13 cellular contexts compared by ENCODE assay signal in the genomic region with DNA sequence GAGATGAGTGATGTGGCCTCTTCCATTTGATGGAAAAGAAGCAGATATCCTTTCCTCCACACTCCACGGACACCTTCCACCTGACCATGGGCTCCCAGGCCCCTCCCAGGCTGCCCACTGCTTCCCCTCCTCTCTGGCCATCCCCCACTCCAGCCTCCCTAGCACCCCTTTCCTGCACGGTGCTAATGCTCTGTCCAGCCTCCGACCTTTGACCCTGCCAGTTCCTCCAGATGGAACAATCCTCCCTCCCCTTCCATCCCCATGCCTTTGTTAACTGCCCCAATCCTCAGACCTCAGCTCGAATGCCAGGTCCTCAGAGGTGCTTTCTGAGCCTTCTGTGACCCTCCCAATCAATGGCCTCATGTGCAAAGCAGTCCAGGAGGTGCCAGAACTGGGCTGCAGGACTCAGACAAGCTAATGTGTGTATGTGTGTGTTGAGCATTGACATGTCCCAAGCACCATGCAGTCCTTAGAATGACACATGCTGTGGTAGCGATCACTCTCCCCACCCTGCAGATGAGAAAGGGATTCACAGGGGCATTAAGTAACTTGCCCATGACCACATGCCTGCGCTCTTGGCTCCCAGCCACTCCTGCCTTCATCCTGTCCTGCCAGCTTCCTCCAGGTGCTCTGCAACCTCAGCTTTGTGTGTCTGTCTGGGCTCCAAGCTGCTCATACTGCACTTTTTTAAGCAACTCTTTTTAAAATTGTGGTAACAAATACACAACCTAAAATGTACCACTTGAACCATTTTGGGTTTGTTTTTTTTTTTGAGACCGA.
DNase-seq lines count a peak whose midpoint lies in the region; ATAC-seq lines count a peak whose summit lies in the region.
"Had no signal": no experiment of that assay in that cellular context is flagged by ENCODE, and none has a peak within 500 bp of the region (broad histone marks: within the 10 kb centered on the region; RNA-seq: fewer than 3 reads in every experiment).

No MANE protein-coding gene starts in this region.

- H3K9me3 Mint-ChIP-seq in activated CD4-positive, alpha-beta T cell treated with anti-CD3 and anti-CD28 coated beads, Interleukin-2, amount 10 ng/mL, durations not matched to agents 24 days and 14 days, result peaks cover 23% of the 10 kb centered on the region
- no peaks in the 10 kb centered on the region for H3K9me3 Mint-ChIP-seq in activated T-helper 17 cell treated with anti-CD3 and anti-CD28 coated beads, Interleukin-2, amount 50 U/mL, for 72 hours

- peak overlapping the region; percentile 15 for H3K27ac Mint-ChIP-seq in activated CD4-positive, alpha-beta T cell treated with anti-CD3 and anti-CD28 coated beads, Interleukin-2, amount 10 ng/mL, durations not matched to agents 24 days and 14 days
- H3K27ac Mint-ChIP-seq in activated T-helper 17 cell treated with anti-CD3 and anti-CD28 coated beads, Interleukin-2, amount 50 U/mL, for 72 hours, result peak overlapping the region; percentile 14
- H3K27ac Mint-ChIP-seq: activated CD8-positive, alpha-beta T cell treated with anti-CD3 and anti-CD28 coated beads for 36 hours had no signal

- no peak for ATAC-seq in activated T-helper 17 cell treated with anti-CD3 and anti-CD28 coated beads, Interleukin-2, amount 50 U/mL, for 72 hours (replicated peaks)
- no peak for ATAC-seq in HG02623 (IDR thresholded peaks at IDR 0.05; ENCODE audit: unreplicated experiment)
- ATAC-seq in GM18861 (IDR thresholded peaks at IDR 0.05; ENCODE audit: unreplicated experiment), result no peak
- ATAC-seq: activated CD8-positive, alpha-beta T cell treated with anti-CD3 and anti-CD28 coated beads for 36 hours; stimulated activated memory B cell treated with anti-CD40 and anti-IgM and Interleukin-4, amounts not matched to agents 10 μg/mL and 1 μg/mL and 100 μg/mL, for 72 hours had no signal

- no peak for DNase-seq in activated CD4-positive, alpha-beta T cell treated with anti-CD3 and anti-CD28 coated beads, Interleukin-2, amount 10 ng/mL, durations not matched to agents 24 days and 14 days
- no peak for DNase-seq in activated CD4-positive, alpha-beta T cell treated with anti-CD3 and anti-CD28 coated beads, Interleukin-2, amount 50 U/mL, for 48 hours
- DNase-seq in HT1080 (ENCODE audit: low read depth) (peak; percentile 18), posterior vena cava (ENCODE audit: low spot score) (peak; percentile 47)
- DNase-seq in stimulated activated CD4-positive, alpha-beta T cell treated with anti-CD3 and anti-CD28 coated beads, Interleukin-12 subunit alpha, Interleukin-12 subunit beta, amount 100 ng/mL, for 4 hours, result no peak
- DNase-seq: activated CD8-positive, alpha-beta T cell treated with anti-CD3 and anti-CD28 coated beads for 36 hours; NCI-H1436 treated with DMSO at 0.1 percent for 48 hours; NCI-H226; trophoblast cell had no signal

- H3K27me3 Mint-ChIP-seq in activated CD4-positive, alpha-beta T cell treated with anti-CD3 and anti-CD28 coated beads, Interleukin-2, amount 10 ng/mL, durations not matched to agents 24 days and 14 days, result no peaks in the 10 kb centered on the region
- no peaks in the 10 kb centered on the region for H3K27me3 Mint-ChIP-seq in activated T-helper 17 cell treated with anti-CD3 and anti-CD28 coated beads, Interleukin-2, amount 50 U/mL, for 72 hours
- H3K27me3 Mint-ChIP-seq: activated CD8-positive, alpha-beta T cell treated with anti-CD3 and anti-CD28 coated beads for 36 hours; stimulated activated memory B cell treated with anti-CD40 and anti-IgM and Interleukin-4, amounts not matched to agents 10 μg/mL and 1 μg/mL and 100 μg/mL, for 72 hours had no signal

- peaks cover 2% of the 10 kb centered on the region for H3K4me1 Mint-ChIP-seq in activated CD4-positive, alpha-beta T cell treated with anti-CD3 and anti-CD28 coated beads, Interleukin-2, amount 10 ng/mL, durations not matched to agents 24 days and 14 days
- peaks cover 12% of the 10 kb centered on the region for H3K4me1 Mint-ChIP-seq in activated T-helper 17 cell treated with anti-CD3 and anti-CD28 coated beads, Interleukin-2, amount 50 U/mL, for 72 hours

- peaks cover 79% of the 10 kb centered on the region for H3K36me3 Mint-ChIP-seq in activated CD4-positive, alpha-beta T cell treated with anti-CD3 and anti-CD28 coated beads, Interleukin-2, amount 10 ng/mL, durations not matched to agents 24 days and 14 days (ENCODE audit: low read depth)
- peaks cover 21% of the 10 kb centered on the region for H3K36me3 Mint-ChIP-seq in activated T-helper 17 cell treated with anti-CD3 and anti-CD28 coated beads, Interleukin-2, amount 50 U/mL, for 72 hours (ENCODE audit: low read depth)

- H3K4me3 Mint-ChIP-seq in activated CD4-positive, alpha-beta T cell treated with anti-CD3 and anti-CD28 coated beads, Interleukin-2, amount 10 ng/mL, durations not matched to agents 24 days and 14 days, result no peak overlapping the region
- no peak overlapping the region for H3K4me3 Mint-ChIP-seq in activated T-helper 17 cell treated with anti-CD3 and anti-CD28 coated beads, Interleukin-2, amount 50 U/mL, for 72 hours
- H3K4me3 Mint-ChIP-seq: activated CD8-positive, alpha-beta T cell treated with anti-CD3 and anti-CD28 coated beads for 36 hours; stimulated activated memory B cell treated with anti-CD40 and anti-IgM and Interleukin-4, amounts not matched to agents 10 μg/mL and 1 μg/mL and 100 μg/mL, for 72 hours had no signal

- intact Hi-C loops in activated CD4-positive, alpha-beta T cell treated with anti-CD3 and anti-CD28 coated beads, Interleukin-2, amount 10 ng/mL, durations not matched to agents 24 days and 14 days (cut with micrococcal nuclease), result no loop called here
- intact Hi-C loops in posterior vena cava (cut with DNase I), result no loop called here

Comparison
In these comparisons a context has a peak if more than half of its experiments do, and no peak if none do; other contexts are left out.
1. DNase-seq: peak in HT1080 (single experiment) and posterior vena cava (single experiment); none in activated CD4-positive, alpha-beta T cell treated with anti-CD3 and anti-CD28 coated beads, Interleukin-2, amount 10 ng/mL, durations not matched to agents 24 days and 14 days (single experiment), activated CD4-positive, alpha-beta T cell treated with anti-CD3 and anti-CD28 coated beads, Interleukin-2, amount 50 U/mL, for 48 hours (0 of 2) and stimulated activated CD4-positive, alpha-beta T cell treated with anti-CD3 and anti-CD28 coated beads, Interleukin-12 subunit alpha, Interleukin-12 subunit beta, amount 100 ng/mL, for 4 hours (single experiment).